In genomic region chr12:111588010-111588409, GRCh38 we compare ENCODE assay signal across 1 cellular context.
TF ChIP-seq lines count a peak whose summit lies in the region.

No MANE protein-coding gene starts in this region.

TF ChIP-seq in HEK293, 187 proteins besides CTCF, POLR2A, EP300 and RAD21 (continued from another document and continues in another):
- TF ChIP-seq ZNF488 (tag by site-specific recombination; IDR thresholded peaks at IDR 0.05): no peak
- TF ChIP-seq GLIS1 (tag by site-specific recombination; IDR thresholded peaks at IDR 0.05): no peak
- peak; percentile 77; the same call in 1 of the 2 replicates for TF ChIP-seq ZNF202 (tag by site-specific recombination; IDR thresholded peaks at IDR 0.05; ENCODE audit: borderline replicate concordance)
- TF ChIP-seq ELK4 (IDR thresholded peaks at IDR 0.05; ENCODE audit: borderline replicate concordance, low read depth, low read length): no peak
- TF ChIP-seq RBAK (tag by site-specific recombination; IDR thresholded peaks at IDR 0.05): 0 out of 2 replicates have a peak, but pooled peaks have one; percentile 14
- TF ChIP-seq ZNF555 (tag by site-specific recombination; conservative IDR thresholded peaks at IDR 0.05): no peak; the same call in 1 of the 2 replicates
- TF ChIP-seq ZNF768 (tag by site-specific recombination; IDR thresholded peaks at IDR 0.05): no peak
- peak; percentile 36; the same call in 1 of the 2 replicates for TF ChIP-seq ZXDB (tag by site-specific recombination; IDR thresholded peaks at IDR 0.05)
- peak; percentile 37; the same call in 1 of the 2 replicates for TF ChIP-seq GLI2 (tag by site-specific recombination; IDR thresholded peaks at IDR 0.05; ENCODE audit: borderline replicate concordance, low read depth)
- TF ChIP-seq IKZF3 (tag by site-specific recombination; IDR thresholded peaks at IDR 0.05): no peak
- no peak for TF ChIP-seq PRDM10 (tag by site-specific recombination; IDR thresholded peaks at IDR 0.05)
- TF ChIP-seq REST (tag by site-specific recombination; IDR thresholded peaks at IDR 0.05): no peak
- no peak for TF ChIP-seq ZIC2 (tag by site-specific recombination; IDR thresholded peaks at IDR 0.05)
- no peak for TF ChIP-seq ZNF701 (tag by site-specific recombination; IDR thresholded peaks at IDR 0.05)
- no peak for TF ChIP-seq ZBTB49 (tag by site-specific recombination; IDR thresholded peaks at IDR 0.05; ENCODE audit: low read depth)
- peak; percentile 38; the same call in 1 of the 2 replicates for TF ChIP-seq ZBTB8A (tag by site-specific recombination; IDR thresholded peaks at IDR 0.05)
- no peak for TF ChIP-seq ZNF341 (tag by site-specific recombination; IDR thresholded peaks at IDR 0.05; ENCODE audit: low read depth)
- TF ChIP-seq ZNF302 (tag by site-specific recombination; IDR thresholded peaks at IDR 0.05; ENCODE audit: low read depth): no peak
- no peak for TF ChIP-seq ZNF223 (tag by site-specific recombination; IDR thresholded peaks at IDR 0.05)
- no peak for TF ChIP-seq MEIS1 (CRISPR knock-in tag; IDR thresholded peaks at IDR 0.05; ENCODE audit: borderline replicate concordance)
- no peak for TF ChIP-seq ZNF670 (tag by site-specific recombination; IDR thresholded peaks at IDR 0.05; ENCODE audit: low read depth)
- no peak for TF ChIP-seq INSM2 (tag by site-specific recombination; IDR thresholded peaks at IDR 0.05)
- TF ChIP-seq ZNF23 (tag by site-specific recombination; IDR thresholded peaks at IDR 0.05; ENCODE audit: borderline replicate concordance): no peak
- no peak for TF ChIP-seq ZNF704 (tag by site-specific recombination; IDR thresholded peaks at IDR 0.05)
- TF ChIP-seq TCF7L2 (IDR thresholded peaks at IDR 0.05; ENCODE audit: borderline replicate concordance, low read depth, low read length): no peak
- TF ChIP-seq HOXD13 (CRISPR knock-in tag; IDR thresholded peaks at IDR 0.05; ENCODE audit: borderline replicate concordance): no peak
- TF ChIP-seq KLF9 (tag by site-specific recombination; IDR thresholded peaks at IDR 0.05; ENCODE audit: low read depth): no peak
- TF ChIP-seq ZNF362 (tag by site-specific recombination; IDR thresholded peaks at IDR 0.05): no peak
- TF ChIP-seq ZNF629 (tag by site-specific recombination; IDR thresholded peaks at IDR 0.05): 0 out of 2 replicates have a peak, but pooled peaks have one; percentile 37
- TF ChIP-seq ZNF311 (tag by site-specific recombination; IDR thresholded peaks at IDR 0.05; ENCODE audit: borderline replicate concordance): no peak
- TF ChIP-seq ZNF114 (tag by site-specific recombination; IDR thresholded peaks at IDR 0.05): no peak
- no peak for TF ChIP-seq YY1 (tag by site-specific recombination; IDR thresholded peaks at IDR 0.05)
- TF ChIP-seq BCL6B (tag by site-specific recombination; IDR thresholded peaks at IDR 0.05): no peak
- 0 out of 2 replicates have a peak, but pooled peaks have one; percentile 9 for TF ChIP-seq KLF1 (tag by site-specific recombination; IDR thresholded peaks at IDR 0.05)
- TF ChIP-seq ZNF404 (tag by site-specific recombination; IDR thresholded peaks at IDR 0.05): no peak
- TF ChIP-seq ZBTB11 (tag by site-specific recombination; conservative IDR thresholded peaks at IDR 0.05; ENCODE audit: low read depth): peak; percentile 54; the same call in 1 of the 2 replicates
- TF ChIP-seq ZNF335 (tag by site-specific recombination; conservative IDR thresholded peaks at IDR 0.05): no peak
- TF ChIP-seq ZNF610 (tag by site-specific recombination; IDR thresholded peaks at IDR 0.05; ENCODE audit: borderline replicate concordance): no peak
- no peak for TF ChIP-seq ZNF548 (tag by site-specific recombination; IDR thresholded peaks at IDR 0.05)
